Comparison of ENCODE assay signal across 20 cellular contexts in genomic region chr4:38091636-38092035, GRCh38.
DNase-seq lines count a peak whose midpoint lies in the region; ATAC-seq lines count a peak whose summit lies in the region.
"Had no signal": no experiment of that assay in that cellular context is flagged by ENCODE, and none has a peak within 500 bp of the region (broad histone marks: within the 10 kb centered on the region; RNA-seq: fewer than 3 reads in every experiment).

No MANE protein-coding gene starts in this region.

- H3K36me3 Mint-ChIP-seq in activated naive CD4-positive, alpha-beta T cell treated with anti-CD3 and anti-CD28 coated beads for 36 hours (ENCODE audit: low read depth), result peaks cover 30% of the 10 kb centered on the region
- H3K36me3 Mint-ChIP-seq in activated CD4-positive, alpha-beta memory T cell treated with anti-CD3 and anti-CD28 coated beads for 36 hours, result peaks cover 38% of the 10 kb centered on the region
- peaks cover 43 to 44% of the 10 kb centered on the region in 2 donors for H3K36me3 Mint-ChIP-seq in stimulated activated naive B cell treated with anti-CD40 and anti-IgM and Interleukin-4, amounts not matched to agents 10 μg/mL and 1 μg/mL and 100 μg/mL, for 72 hours
- peaks cover 21 to 69% (median 32%) of the 10 kb centered on the region in 3 donors for H3K36me3 Mint-ChIP-seq in CD8-positive, alpha-beta memory T cell

- H3K4me1 Mint-ChIP-seq in activated naive CD4-positive, alpha-beta T cell treated with anti-CD3 and anti-CD28 coated beads for 36 hours (ENCODE audit: low read depth), result peaks cover 23% of the 10 kb centered on the region
- peaks cover 42% of the 10 kb centered on the region for H3K4me1 Mint-ChIP-seq in activated CD4-positive, alpha-beta memory T cell treated with anti-CD3 and anti-CD28 coated beads for 36 hours (ENCODE audit: low read depth)
- peaks cover 6 to 16% of the 10 kb centered on the region in 2 donors for H3K4me1 Mint-ChIP-seq in stimulated activated naive B cell treated with anti-CD40 and anti-IgM and Interleukin-4, amounts not matched to agents 10 μg/mL and 1 μg/mL and 100 μg/mL, for 72 hours
- H3K4me1 Mint-ChIP-seq in CD8-positive, alpha-beta memory T cell, result peaks cover 2 to 19% (median 6%) of the 10 kb centered on the region in 3 donors

- H3K27me3 Mint-ChIP-seq in activated naive CD4-positive, alpha-beta T cell treated with anti-CD3 and anti-CD28 coated beads for 36 hours (ENCODE audit: low read depth), result no peaks in the 10 kb centered on the region
- no peaks in the 10 kb centered on the region for H3K27me3 Mint-ChIP-seq in activated CD4-positive, alpha-beta memory T cell treated with anti-CD3 and anti-CD28 coated beads for 36 hours
- H3K27me3 Mint-ChIP-seq in stimulated activated naive B cell treated with anti-CD40 and anti-IgM and Interleukin-4, amounts not matched to agents 10 μg/mL and 1 μg/mL and 100 μg/mL, for 72 hours, result no peaks in the 10 kb centered on the region
- H3K27me3 Mint-ChIP-seq in CD8-positive, alpha-beta memory T cell, result no peaks in the 10 kb centered on the region
- H3K27me3 Mint-ChIP-seq: central memory CD8-positive, alpha-beta T cell; T-cell had no signal

- H3K9me3 Mint-ChIP-seq in activated naive CD4-positive, alpha-beta T cell treated with anti-CD3 and anti-CD28 coated beads for 36 hours, result no peaks in the 10 kb centered on the region
- H3K9me3 Mint-ChIP-seq in activated CD4-positive, alpha-beta memory T cell treated with anti-CD3 and anti-CD28 coated beads for 36 hours, result no peaks in the 10 kb centered on the region
- no peaks in the 10 kb centered on the region for H3K9me3 Mint-ChIP-seq in stimulated activated naive B cell treated with anti-CD40 and anti-IgM and Interleukin-4, amounts not matched to agents 10 μg/mL and 1 μg/mL and 100 μg/mL, for 72 hours
- no peaks in the 10 kb centered on the region for H3K9me3 Mint-ChIP-seq in CD8-positive, alpha-beta memory T cell
- H3K9me3 Mint-ChIP-seq: activated naive CD4-positive, alpha-beta T cell treated with anti-CD3 and anti-CD28 coated beads, Interleukin-2, amount 50 U/mL, for 72 hours; central memory CD8-positive, alpha-beta T cell; T-cell had no signal

- peak overlapping the region; percentile 77 for H3K27ac Mint-ChIP-seq in activated naive CD4-positive, alpha-beta T cell treated with anti-CD3 and anti-CD28 coated beads for 36 hours
- peak overlapping the region; percentile 88 for H3K27ac Mint-ChIP-seq in activated CD4-positive, alpha-beta memory T cell treated with anti-CD3 and anti-CD28 coated beads for 36 hours
- no peak overlapping the region for H3K27ac Mint-ChIP-seq in stimulated activated naive B cell treated with anti-CD40 and anti-IgM and Interleukin-4, amounts not matched to agents 10 μg/mL and 1 μg/mL and 100 μg/mL, for 72 hours
- peak overlapping the region in 2 of 8 donors; percentile 10 to 48 for H3K27ac Mint-ChIP-seq in CD8-positive, alpha-beta memory T cell
- H3K27ac Mint-ChIP-seq: T-cell had no signal

- ATAC-seq in stimulated activated naive B cell treated with anti-CD40 and anti-IgM and Interleukin-4, amounts not matched to agents 10 μg/mL and 1 μg/mL and 100 μg/mL, for 72 hours (replicated peaks), result no peak
- ATAC-seq: T-cell had no signal

- no peaks in the 10 kb centered on the region for H3K9me3 ChIP-seq in CD8-positive, alpha-beta memory T cell (ENCODE audit: low read length)
- H3K9me3 ChIP-seq: transverse colon had no signal

- CTCF ChIA-PET in activated naive CD4-positive, alpha-beta T cell treated with anti-CD3 and anti-CD28 coated beads for 36 hours (lab: Charles Lee), result interaction anchor here (0.7 to 1.7 kb wide), 5 partner anchors 8 to 39 kb away, joined by 3 to 7 read pairs (median 5); no protein-coding TSS in a partner anchor
- CTCF ChIA-PET in activated CD4-positive, alpha-beta memory T cell treated with anti-CD3 and anti-CD28 coated beads for 36 hours (lab: Charles Lee), result interaction anchor here (1.0 to 2.9 kb wide), 7 partner anchors 22 to 713 kb away, joined by 4 to 14 read pairs (median 5); partner anchors contain the start of gene TLR1
- CTCF ChIA-PET in CD8-positive, alpha-beta memory T cell (lab: Charles Lee), result interaction anchor here (1.0 kb wide), 1 partner anchor 10 kb away, joined by 3 read pairs; no protein-coding TSS in a partner anchor

- DNase-seq in activated naive CD4-positive, alpha-beta T cell treated with anti-CD3 and anti-CD28 coated beads for 36 hours, result no peak
- DNase-seq in activated naive CD4-positive, alpha-beta T cell treated with Interleukin-2 at 50 U/mL for 16 hours, result no peak
- no peak for DNase-seq in activated CD4-positive, alpha-beta memory T cell treated with anti-CD3 and anti-CD28 coated beads for 36 hours
- DNase-seq in fibroblast of peridontal ligament (ENCODE audit: extremely low read depth), result peak; percentile 77
- no peak for DNase-seq in G401 (ENCODE audit: low spot score)
- DNase-seq in NCI-H1092 treated with DMSO at 0.1 percent for 48 hours (lab: John Stamatoyannopoulos, UW), result no peak
- no peak for DNase-seq in stimulated activated naive B cell treated with anti-CD40 and anti-IgM and Interleukin-4, amounts not matched to agents 10 μg/mL and 1 μg/mL and 100 μg/mL, for 72 hours
- no peak for DNase-seq in CD8-positive, alpha-beta memory T cell
- DNase-seq: activated CD8-positive, alpha-beta memory T cell treated with anti-CD3 and anti-CD28 coated beads, Interleukin-2, amount 50 U/mL, for 4 hours; COR-L47; GDM1; HCEC 1CT; NCI-H2081 treated with DMSO at 0.1 percent for 48 hours; NCI-H748 treated with DMSO at 0.1 percent for 48 hours; small intestine; stimulated activated naive CD4-positive, alpha-beta T cell; T-cell; transverse colon had no signal

- H3K36me3 ChIP-seq in CD8-positive, alpha-beta memory T cell (ENCODE audit: insufficient read depth, low read length), result no peaks in the 10 kb centered on the region
- H3K36me3 ChIP-seq: transverse colon had no signal

- no peaks in the 10 kb centered on the region for H3K27me3 ChIP-seq in CD8-positive, alpha-beta memory T cell (ENCODE audit: insufficient read depth, low read length, poor library complexity, severe bottlenecking)
- H3K27me3 ChIP-seq: transverse colon had no signal

- H3K4me3 Mint-ChIP-seq in activated naive CD4-positive, alpha-beta T cell treated with anti-CD3 and anti-CD28 coated beads for 36 hours, result no peak overlapping the region
- peak overlapping the region; percentile 50 for H3K4me3 Mint-ChIP-seq in activated CD4-positive, alpha-beta memory T cell treated with anti-CD3 and anti-CD28 coated beads for 36 hours
- no peak overlapping the region for H3K4me3 Mint-ChIP-seq in stimulated activated naive B cell treated with anti-CD40 and anti-IgM and Interleukin-4, amounts not matched to agents 10 μg/mL and 1 μg/mL and 100 μg/mL, for 72 hours
- H3K4me3 Mint-ChIP-seq in CD8-positive, alpha-beta memory T cell, result no peak overlapping the region
- H3K4me3 Mint-ChIP-seq: central memory CD8-positive, alpha-beta T cell; T-cell had no signal

- intact Hi-C loops in activated naive CD4-positive, alpha-beta T cell treated with anti-CD3 and anti-CD28 coated beads for 36 hours (cut with micrococcal nuclease), result no loop called here
- intact Hi-C loops in activated CD4-positive, alpha-beta memory T cell treated with anti-CD3 and anti-CD28 coated beads for 36 hours (cut with micrococcal nuclease), result no loop called here

- H3K4me3 ChIP-seq in CD8-positive, alpha-beta memory T cell (ENCODE audit: low read length), result no peak overlapping the region
- H3K4me3 ChIP-seq: transverse colon had no signal

- in situ Hi-C loops in G401 (cut with HindIII; ENCODE audit: low sequenced_read_pairs), result no loop called here

- H3K27ac ChIP-seq in CD8-positive, alpha-beta memory T cell (ENCODE audit: low read depth, low read length), result no peak overlapping the region
- H3K27ac ChIP-seq: transverse colon had no signal

- no peaks in the 10 kb centered on the region for H3K4me1 ChIP-seq in CD8-positive, alpha-beta memory T cell (ENCODE audit: insufficient read depth, low read length)

- POLR2A ChIA-PET in activated CD4-positive, alpha-beta memory T cell treated with anti-CD3 and anti-CD28 coated beads for 36 hours (lab: Charles Lee), result interaction anchor here (1.9 to 4.0 kb wide), 5 partner anchors 10 to 69 kb away, joined by 9 to 52 read pairs (median 20); no protein-coding TSS in a partner anchor
- POLR2A ChIA-PET in CD8-positive, alpha-beta memory T cell (lab: Charles Lee), result no interaction called here
